ENCODE assay signal across 8 cellular contexts in genomic region chr21:36319767-36320420, GRCh38. TPM values are rescaled to one million over a fixed set of nuclear protein-coding genes. Genes with fewer than 3 reads are reported as not detected.
DNase-seq lines count a peak whose midpoint lies in the region; ATAC-seq, FAIRE-seq and TF ChIP-seq lines count a peak whose summit lies in the region.

Gene MORC3, plus strand, starts transcription at chr21:36320197. Its CDS starts 68 bp downstream, at chr21:36320265.

- CTCF ChIA-PET in WTC11 (lab: Charles Lee), result interaction anchor here (0.6 to 2.1 kb wide), 16 partner anchors 10 to 194 kb away, joined by 3 to 8 read pairs (median 5); partner anchors contain the start of gene DOP1B

- H3K36me3 ChIP-seq in small intestine (ENCODE audit: control insufficient read depth in 2 of 2, insufficient read depth in 2 of 2, low read length in 2 of 2), result peaks cover 0 to 4% of the 10 kb centered on the region in 2 donors

- ATAC-seq in GM18909 (IDR thresholded peaks at IDR 0.05; ENCODE audit: poor library complexity, unreplicated experiment), result peak; percentile 90
- peak; percentile 89 for ATAC-seq in HG03175 (IDR thresholded peaks at IDR 0.05; ENCODE audit: unreplicated experiment)
- peak; percentile 93 for ATAC-seq in WTC11

- H3K4me1 Mint-ChIP-seq in WTC11, result peaks cover 20% of the 10 kb centered on the region

- peak within 1 kb of the TSS; percentile 98 for H3K4me3 Mint-ChIP-seq in WTC11

- WGBS in small intestine, 3 donors, result 0 to 1% (median 0%) methylated on average over 45 to 59 of the region's 59 CpGs

- DNase-seq in AG08395 (ENCODE audit: low spot score) (peak; percentile 99), NCI-H226 (peak; percentile 98), WTC11 (ENCODE audit: low spot score) (peak; percentile 98), cardiac fibroblast (ENCODE audit: low read depth in 2 of 2) (peak; percentile 99 to 100), iPS-NIHi11 (ENCODE audit: low spot score) (peak; percentile 99), small intestine (peak; percentile 99)

- H3K9me3 Mint-ChIP-seq in WTC11, result peaks cover 16% of the 10 kb centered on the region

- H3K4me3 ChIP-seq in cardiac fibroblast (replicated peaks in 1 of 2; ENCODE audit: low read depth in 2 of 2, low read length in 2 of 2) (peak within 1 kb of the TSS; percentile 80 to 84), small intestine (ENCODE audit: low read depth in 1 of 2, low read length in 2 of 2) (peak within 1 kb of the TSS; percentile 75 to 92)

- H3K4me1 ChIP-seq in small intestine (ENCODE audit: control insufficient read depth in 2 of 2, insufficient read depth in 1 of 2, low read depth in 1 of 2, low read length in 1 of 2), result peaks cover 0 to 12% of the 10 kb centered on the region in 2 donors

- peaks cover 32% of the 10 kb centered on the region for H3K27me3 Mint-ChIP-seq in WTC11 (ENCODE audit: low read depth)

- POLR2A ChIA-PET in WTC11 (lab: Charles Lee), result interaction anchor here (0.6 to 1.8 kb wide), 16 partner anchors 8 to 164 kb away, joined by 3 to 10 read pairs (median 4); partner anchors contain the start of gene CHAF1B

- FAIRE-seq in small intestine (lab: Jason Lieb, UNC), result no peak

- H3K27ac Mint-ChIP-seq in WTC11, result peak within 1 kb of the TSS; percentile 100

- H3K9me3 ChIP-seq in small intestine (ENCODE audit: control insufficient read depth, low read depth), result no peaks in the 10 kb centered on the region

- TF ChIP-seq CTCF in WTC11 (IDR thresholded peaks at IDR 0.05) (no peak), cardiac fibroblast (IDR thresholded peaks at IDR 0.05; ENCODE audit: low read depth, low read length) (no peak)

- peak within 1 kb of the TSS; percentile 91 to 98 for H3K27ac ChIP-seq in small intestine (ENCODE audit: low read depth in 1 of 2, low read length in 1 of 2)

- H3K27me3 ChIP-seq in small intestine (ENCODE audit: control insufficient read depth in 2 of 2, insufficient read depth in 2 of 2, low read length in 2 of 2), result no peaks in the 10 kb centered on the region

- H3K36me3 Mint-ChIP-seq in WTC11, result peaks cover 18% of the 10 kb centered on the region

TF ChIP-seq in WTC11, 78 proteins besides CTCF, POLR2A, EP300 and RAD21:
- TF ChIP-seq TEAD1 (CRISPR knock-in tag; IDR thresholded peaks at IDR 0.05) (peak; percentile 59; the same call in 1 of the 2 replicates), CDX4 (CRISPR knock-in tag; IDR thresholded peaks at IDR 0.05; ENCODE audit: borderline replicate concordance) (no peak), MYBL2 (CRISPR knock-in tag; IDR thresholded peaks at IDR 0.05) (no peak), FOXK1 (CRISPR knock-in tag; IDR thresholded peaks at IDR 0.05) (peak; percentile 36; the same call in 1 of the 2 replicates), CBFB (CRISPR knock-in tag; IDR thresholded peaks at IDR 0.05; ENCODE audit: low read depth) (no peak), ZNF423 (CRISPR knock-in tag; IDR thresholded peaks at IDR 0.05) (no peak), KAT7 (CRISPR knock-in tag; IDR thresholded peaks at IDR 0.05; ENCODE audit: borderline replicate concordance) (no peak), GABPB1 (CRISPR knock-in tag; IDR thresholded peaks at IDR 0.05) (peak; percentile 34; the same call in 1 of the 2 replicates), FOXP4 (CRISPR knock-in tag; IDR thresholded peaks at IDR 0.05) (peak; percentile 63; the same call in 1 of the 2 replicates), NR2C2 (CRISPR knock-in tag; IDR thresholded peaks at IDR 0.05) (no peak), ETV6 (CRISPR knock-in tag; IDR thresholded peaks at IDR 0.05) (peak; percentile 66; the same call in 1 of the 2 replicates), ZBTB43 (CRISPR knock-in tag; IDR thresholded peaks at IDR 0.05) (0 out of 2 replicates have a peak, but pooled peaks have one; percentile 49), SP1 (CRISPR knock-in tag; conservative IDR thresholded peaks at IDR 0.05) (peak; percentile 98)
- TF ChIP-seq, protein P1, sequence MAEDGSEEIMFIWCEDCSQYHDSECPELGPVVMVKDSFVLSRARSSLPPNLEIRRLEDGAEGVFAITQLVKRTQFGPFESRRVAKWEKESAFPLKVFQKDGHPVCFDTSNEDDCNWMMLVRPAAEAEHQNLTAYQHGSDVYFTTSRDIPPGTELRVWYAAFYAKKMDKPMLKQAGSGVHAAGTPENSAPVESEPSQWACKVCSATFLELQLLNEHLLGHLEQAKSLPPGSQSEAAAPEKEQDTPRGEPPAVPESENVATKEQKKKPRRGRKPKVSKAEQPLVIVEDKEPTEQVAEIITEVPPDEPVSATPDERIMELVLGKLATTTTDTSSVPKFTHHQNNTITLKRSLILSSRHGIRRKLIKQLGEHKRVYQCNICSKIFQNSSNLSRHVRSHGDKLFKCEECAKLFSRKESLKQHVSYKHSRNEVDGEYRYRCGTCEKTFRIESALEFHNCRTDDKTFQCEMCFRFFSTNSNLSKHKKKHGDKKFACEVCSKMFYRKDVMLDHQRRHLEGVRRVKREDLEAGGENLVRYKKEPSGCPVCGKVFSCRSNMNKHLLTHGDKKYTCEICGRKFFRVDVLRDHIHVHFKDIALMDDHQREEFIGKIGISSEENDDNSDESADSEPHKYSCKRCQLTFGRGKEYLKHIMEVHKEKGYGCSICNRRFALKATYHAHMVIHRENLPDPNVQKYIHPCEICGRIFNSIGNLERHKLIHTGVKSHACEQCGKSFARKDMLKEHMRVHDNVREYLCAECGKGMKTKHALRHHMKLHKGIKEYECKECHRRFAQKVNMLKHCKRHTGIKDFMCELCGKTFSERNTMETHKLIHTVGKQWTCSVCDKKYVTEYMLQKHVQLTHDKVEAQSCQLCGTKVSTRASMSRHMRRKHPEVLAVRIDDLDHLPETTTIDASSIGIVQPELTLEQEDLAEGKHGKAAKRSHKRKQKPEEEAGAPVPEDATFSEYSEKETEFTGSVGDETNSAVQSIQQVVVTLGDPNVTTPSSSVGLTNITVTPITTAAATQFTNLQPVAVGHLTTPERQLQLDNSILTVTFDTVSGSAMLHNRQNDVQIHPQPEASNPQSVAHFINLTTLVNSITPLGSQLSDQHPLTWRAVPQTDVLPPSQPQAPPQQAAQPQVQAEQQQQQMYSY (CRISPR knock-in tag; IDR thresholded peaks at IDR 0.05), result peak; percentile 95
- TF ChIP-seq, protein P2, sequence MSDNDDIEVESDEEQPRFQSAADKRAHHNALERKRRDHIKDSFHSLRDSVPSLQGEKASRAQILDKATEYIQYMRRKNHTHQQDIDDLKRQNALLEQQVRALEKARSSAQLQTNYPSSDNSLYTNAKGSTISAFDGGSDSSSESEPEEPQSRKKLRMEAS (CRISPR knock-in tag; IDR thresholded peaks at IDR 0.05), result peak; percentile 77; the same call in 1 of the 2 replicates
- TF ChIP-seq, protein P3, sequence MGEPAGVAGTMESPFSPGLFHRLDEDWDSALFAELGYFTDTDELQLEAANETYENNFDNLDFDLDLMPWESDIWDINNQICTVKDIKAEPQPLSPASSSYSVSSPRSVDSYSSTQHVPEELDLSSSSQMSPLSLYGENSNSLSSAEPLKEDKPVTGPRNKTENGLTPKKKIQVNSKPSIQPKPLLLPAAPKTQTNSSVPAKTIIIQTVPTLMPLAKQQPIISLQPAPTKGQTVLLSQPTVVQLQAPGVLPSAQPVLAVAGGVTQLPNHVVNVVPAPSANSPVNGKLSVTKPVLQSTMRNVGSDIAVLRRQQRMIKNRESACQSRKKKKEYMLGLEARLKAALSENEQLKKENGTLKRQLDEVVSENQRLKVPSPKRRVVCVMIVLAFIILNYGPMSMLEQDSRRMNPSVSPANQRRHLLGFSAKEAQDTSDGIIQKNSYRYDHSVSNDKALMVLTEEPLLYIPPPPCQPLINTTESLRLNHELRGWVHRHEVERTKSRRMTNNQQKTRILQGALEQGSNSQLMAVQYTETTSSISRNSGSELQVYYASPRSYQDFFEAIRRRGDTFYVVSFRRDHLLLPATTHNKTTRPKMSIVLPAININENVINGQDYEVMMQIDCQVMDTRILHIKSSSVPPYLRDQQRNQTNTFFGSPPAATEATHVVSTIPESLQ (CRISPR knock-in tag; IDR thresholded peaks at IDR 0.05), result no peak

RNA-seq across cellular contexts. Expression of gene MORC3, which starts in this region (rescaled TPM):
- total RNA-seq in WTC11 (2021), result 15.9 to 17.2 TPM (median 16.1 TPM) in 3 replicates
- polyA plus RNA-seq in small intestine, result 10 to 100 TPM in 1 of 3 donors, 1 to 10 TPM in 2; 8.6 to 11.4 (median 9.4) TPM

Comparison
In these comparisons a context has a peak if more than half of its experiments do, and no peak if none do; other contexts are left out.
1. Peak in every context shown above with its lines: DNase-seq, ATAC-seq, H3K4me3 ChIP-seq and H3K27ac ChIP-seq.